ENCODE assay signal across 15 cellular contexts in the genomic region with DNA sequence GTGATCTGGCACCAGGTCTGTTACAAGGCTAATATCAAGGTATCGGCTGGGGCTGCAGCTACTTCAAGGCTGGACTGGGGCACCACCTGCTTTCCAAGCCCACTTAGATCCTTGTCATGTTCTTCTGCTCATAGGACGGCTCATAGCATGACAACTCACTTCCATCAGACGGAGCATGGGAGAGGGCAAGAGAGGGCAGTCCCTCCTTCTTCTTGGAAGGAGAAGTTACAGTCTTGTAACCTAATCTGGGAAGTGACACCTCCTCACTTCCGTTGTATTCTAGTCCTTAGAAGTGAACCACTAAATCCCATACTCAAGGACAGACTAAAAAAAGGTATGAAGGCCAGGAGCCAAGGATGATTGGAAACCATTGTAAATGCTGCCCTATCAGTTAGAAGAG.
"Had no signal": no experiment of that assay in that cellular context is flagged by ENCODE, and none has a peak within 500 bp of the region (broad histone marks: within the 10 kb centered on the region; RNA-seq: fewer than 3 reads in every experiment).

No MANE protein-coding gene starts in this region.

- H3K36me3 ChIP-seq: colonic mucosa, right atrium auricular region, uterus had no signal

- H3K9me3 Mint-ChIP-seq: immature natural killer cell; naive thymus-derived CD8-positive, alpha-beta T cell had no signal

- FAIRE-seq: endothelial cell of umbilical vein, small intestine had no signal

- H3K4me1 ChIP-seq: colonic mucosa, uterus had no signal

- H3K4me3 Mint-ChIP-seq: immature natural killer cell; naive thymus-derived CD8-positive, alpha-beta T cell had no signal

- H3K27ac ChIP-seq: colonic mucosa, foreskin keratinocyte, right atrium auricular region, uterus had no signal

- H3K4me1 Mint-ChIP-seq: immature natural killer cell; naive thymus-derived CD8-positive, alpha-beta T cell had no signal

- H3K27ac Mint-ChIP-seq: immature natural killer cell; naive thymus-derived CD8-positive, alpha-beta T cell had no signal

- H3K27me3 ChIP-seq: colonic mucosa, foreskin keratinocyte, right atrium auricular region, uterus had no signal

- H3K4me3 ChIP-seq: colonic mucosa, right atrium auricular region, uterus had no signal

- ATAC-seq: foreskin keratinocyte; left colon; naive thymus-derived CD8-positive, alpha-beta T cell had no signal

- H3K36me3 Mint-ChIP-seq: immature natural killer cell; naive thymus-derived CD8-positive, alpha-beta T cell had no signal

- DNase-seq: colonic mucosa; dermis blood vessel endothelial cell; erythroblast; foreskin keratinocyte; immature natural killer cell; left colon; mammary epithelial cell; naive thymus-derived CD8-positive, alpha-beta T cell; small intestine; stimulated activated CD4-positive, alpha-beta T cell treated with anti-CD3 and anti-CD28 coated beads, Interleukin-12 subunit alpha, Interleukin-12 subunit beta, amount 100 ng/mL, for 4 hours; stimulated activated naive CD4-positive, alpha-beta T cell treated with Interleukin-2 at 50 U/mL for 16 hours; trophoblast cell; uterus had no signal

- H3K9me3 ChIP-seq: colonic mucosa, right atrium auricular region, uterus had no signal
